Comparison of ENCODE assay signal across 3 cellular contexts in genomic region chr10:71578069-71578468, GRCh38.
TF ChIP-seq lines count a peak whose summit lies in the region.

No MANE protein-coding gene starts in this region.

TF ChIP-seq in A549, 52 proteins besides CTCF, POLR2A, EP300 and RAD21:
- TF ChIP-seq ESRRA (IDR thresholded peaks at IDR 0.05; ENCODE audit: borderline replicate concordance, low read length), result no peak
- TF ChIP-seq REST (IDR thresholded peaks at IDR 0.05), result peak; percentile 56; the same call in 1 of the 2 replicates

TF ChIP-seq in HEK293, 187 proteins besides CTCF, POLR2A, EP300 and RAD21:
- TF ChIP-seq REST (tag by site-specific recombination; IDR thresholded peaks at IDR 0.05) (peak; percentile 90), ZNF560 (tag by site-specific recombination; IDR thresholded peaks at IDR 0.05; ENCODE audit: borderline replicate concordance) (no peak)

TF ChIP-seq in K562, 482 proteins besides CTCF, POLR2A, EP300 and RAD21:
- TF ChIP-seq COPS2 (conservative IDR thresholded peaks at IDR 0.05) (no peak), IRF1 (CRISPR knock-in tag; IDR thresholded peaks at IDR 0.05; ENCODE audit: borderline replicate concordance) (no peak), MIER1 (IDR thresholded peaks at IDR 0.05; ENCODE audit: low read depth) (0 out of 2 replicates have a peak, but pooled peaks have one; percentile 34), ZBTB7A (IDR thresholded peaks at IDR 0.05; ENCODE audit: borderline replicate concordance, control insufficient read depth, low read depth, low read length) (peak; percentile 85; the same call in 1 of the 2 replicates), CREB3 (tag; conservative IDR thresholded peaks at IDR 0.05; ENCODE audit: low read depth) (no peak), MYC (IDR thresholded peaks at IDR 0.05; ENCODE audit: low read depth, low read length) (no peak), MYC (CRISPR knock-in tag; IDR thresholded peaks at IDR 0.05; ENCODE audit: borderline replicate concordance, low read depth) (no peak)
TF ChIP-seq in K562: peak in this region for 2.
